12 cellular contexts compared by ENCODE assay signal in genomic region chr10:34721201-34721840, GRCh38.
DNase-seq lines count a peak whose midpoint lies in the region; ATAC-seq, FAIRE-seq and TF ChIP-seq lines count a peak whose summit lies in the region.
"Had no signal": no experiment of that assay in that cellular context is flagged by ENCODE, and none has a peak within 500 bp of the region (broad histone marks: within the 10 kb centered on the region; RNA-seq: fewer than 3 reads in every experiment).

No MANE protein-coding gene starts in this region.

- no peaks in the 10 kb centered on the region for H3K36me3 Mint-ChIP-seq in effector memory CD8-positive, alpha-beta T cell (ENCODE audit: insufficient read depth)

- H3K27ac ChIP-seq in SK-N-SH (ENCODE audit: low read depth in 2 of 2, low read length in 1 of 2): peak overlapping the region; percentile 44 to 73; a peak in 3 of 4 replicates
- H3K27ac ChIP-seq in smooth muscle cell (ENCODE audit: low read depth): peak overlapping the region; percentile 33
- H3K27ac ChIP-seq in prostate gland: no peak overlapping the region

- 41% methylated on average over 4 of the region's 5 CpGs for WGBS in SK-N-SH (ENCODE audit: low lambda C conversion rate)
- WGBS in smooth muscle cell (ENCODE audit: low lambda C conversion rate): 39% methylated on average over 5 of the region's 5 CpGs
- 77% methylated on average over 5 of the region's 5 CpGs for WGBS in prostate gland

- TF ChIP-seq CTCF in SK-N-SH (IDR thresholded peaks at IDR 0.05): no peak
- no peak for TF ChIP-seq CTCF in smooth muscle cell (IDR thresholded peaks at IDR 0.05; ENCODE audit: borderline replicate concordance, insufficient read depth, poor library complexity, severe bottlenecking)
- no peak for TF ChIP-seq CTCF in prostate gland (IDR thresholded peaks at IDR 0.05)

- H3K9me3 Mint-ChIP-seq in effector memory CD8-positive, alpha-beta T cell: no peaks in the 10 kb centered on the region

- no peak overlapping the region for H3K27ac Mint-ChIP-seq in effector memory CD8-positive, alpha-beta T cell

- peaks cover 14% of the 10 kb centered on the region for H3F3A ChIP-seq in SK-N-SH (replicated peaks; ENCODE audit: insufficient read depth)
- H3F3A ChIP-seq in smooth muscle cell (ENCODE audit: low read depth): no peaks in the 10 kb centered on the region

- H3K79me2 ChIP-seq in SK-N-SH (ENCODE audit: insufficient read depth) (peaks cover 72% of the 10 kb centered on the region), smooth muscle cell (ENCODE audit: low read depth) (peaks cover 37% of the 10 kb centered on the region)

- H3K9ac ChIP-seq in SK-N-SH: peak overlapping the region; percentile 7; the same call in 1 of the 2 replicates
- peak overlapping the region; percentile 7 for H3K9ac ChIP-seq in smooth muscle cell (ENCODE audit: low read depth)

- peak; percentile 47 for DNase-seq in H54 (ENCODE audit: insufficient read length, low spot score)
- DNase-seq in SK-N-SH: no peak
- peak; percentile 75 for DNase-seq in fibroblast of peridontal ligament (ENCODE audit: extremely low read depth)
- DNase-seq in smooth muscle cell (lab: John Stamatoyannopoulos, UW; ENCODE audit: unreplicated experiment): no peak
- DNase-seq in germinal center (ENCODE audit: low spot score): no peak
- DNase-seq in NCI-H69 (lab: John Stamatoyannopoulos, UW): no peak
- DNase-seq in effector memory CD8-positive, alpha-beta T cell: no peak
- DNase-seq in prostate gland (ENCODE audit: low spot score): no peak
- DNase-seq: activated CD4-positive, alpha-beta T cell treated with anti-CD3 and anti-CD28 coated beads, Interleukin-2, amount 50 U/mL, for 1 hour; glutamatergic neuron; NCI-H2029; stimulated activated naive CD8-positive, alpha-beta T cell treated with anti-CD3 and anti-CD28 coated beads, Interleukin-15, Interleukin-2, amounts not matched to agents 100 U/mL and 50 U/mL, for 24 hours had no signal

- no peak for TF ChIP-seq RAD21 in SK-N-SH (IDR thresholded peaks at IDR 0.05; ENCODE audit: low read length)

- H3K4me1 ChIP-seq in SK-N-SH (ENCODE audit: control insufficient read depth in 1 of 2, insufficient read depth in 2 of 2, low read depth in 1 of 2, low read length in 1 of 2): peaks cover 9 to 20% of the 10 kb centered on the region in 2 experiments; a peak in 3 of 4 replicates
- H3K4me1 ChIP-seq in smooth muscle cell (ENCODE audit: low read depth): peaks cover 10% of the 10 kb centered on the region
- no peaks in the 10 kb centered on the region for H3K4me1 ChIP-seq in prostate gland (replicated peaks)

- peak overlapping the region; percentile 53 for H3K4me2 ChIP-seq in SK-N-SH
- peak overlapping the region; percentile 78 for H3K4me2 ChIP-seq in smooth muscle cell

- intact Hi-C loops in prostate gland (cut with DNase I): loop anchor here (5.0 to 10.0 kb wide), 3 partner anchors 57 to 253 kb away; partner anchors contain the start of gene PARD3

- H3K27me3 ChIP-seq in SK-N-SH (ENCODE audit: insufficient read depth): no peaks in the 10 kb centered on the region
- H3K27me3 ChIP-seq in smooth muscle cell (ENCODE audit: low read depth): no peaks in the 10 kb centered on the region
- H3K27me3 ChIP-seq in prostate gland (replicated peaks; ENCODE audit: insufficient read depth): no peaks in the 10 kb centered on the region

- no peaks in the 10 kb centered on the region for H3K4me1 Mint-ChIP-seq in effector memory CD8-positive, alpha-beta T cell (ENCODE audit: low read depth in 2 of 2)

- H3K36me3 ChIP-seq in SK-N-SH (replicated peaks in 1 of 2; ENCODE audit: control insufficient read depth in 1 of 2, insufficient read depth in 2 of 2, low read length in 1 of 2): no peaks in the 10 kb centered on the region
- H3K36me3 ChIP-seq in smooth muscle cell (ENCODE audit: low read depth): no peaks in the 10 kb centered on the region
- H3K36me3 ChIP-seq in prostate gland: no peaks in the 10 kb centered on the region

- H3K9me3 ChIP-seq in SK-N-SH (no peaks in the 10 kb centered on the region), smooth muscle cell (replicated peaks; ENCODE audit: low read depth) (no peaks in the 10 kb centered on the region), prostate gland (no peaks in the 10 kb centered on the region)

- no peak overlapping the region for H2AFZ ChIP-seq in SK-N-SH (ENCODE audit: low read depth)
- no peak overlapping the region for H2AFZ ChIP-seq in smooth muscle cell (ENCODE audit: low read depth)

- FAIRE-seq in H54 (lab: Jason Lieb, UNC): peak; percentile 36

- POLR2A ChIA-PET in SK-N-SH (lab: Yijun Ruan, JAX): no interaction called here

- H3K27me3 Mint-ChIP-seq in effector memory CD8-positive, alpha-beta T cell: peaks cover 7 to 8% of the 10 kb centered on the region in 2 donors

- CTCF ChIA-PET in SK-N-SH (lab: Yijun Ruan, JAX): interaction anchor here (0.8 to 1.1 kb wide), 2 partner anchors 66 to 93 kb away, joined by 4 read pairs; partner anchors contain the start of gene PARD3

- H3K4me3 Mint-ChIP-seq in effector memory CD8-positive, alpha-beta T cell: no peak overlapping the region

- no peak for TF ChIP-seq EP300 in SK-N-SH (IDR thresholded peaks at IDR 0.05; ENCODE audit: borderline replicate concordance in 1 of 2, low read depth in 1 of 2, low read length in 1 of 2)

- H4K20me1 ChIP-seq in SK-N-SH (ENCODE audit: insufficient read depth): peaks cover 26% of the 10 kb centered on the region
- H4K20me1 ChIP-seq in smooth muscle cell (ENCODE audit: low read depth): peaks cover 90% of the 10 kb centered on the region

- ATAC-seq in effector memory CD8-positive, alpha-beta T cell (replicated peaks): no peak
- ATAC-seq: stimulated activated naive CD8-positive, alpha-beta T cell treated with anti-CD3 and anti-CD28 coated beads, Interleukin-15, Interleukin-2, amounts not matched to agents 100 U/mL and 50 U/mL, for 24 hours had no signal

- no peaks in the 10 kb centered on the region for H3K9me2 ChIP-seq in SK-N-SH

- TF ChIP-seq POLR2A in H54 (IDR thresholded peaks at IDR 0.05; ENCODE audit: low read depth, low read length): no peak
- TF ChIP-seq POLR2A in prostate gland (IDR thresholded peaks at IDR 0.05): no peak

- no peak overlapping the region; a peak in 1 of 4 replicates for H3K4me3 ChIP-seq in SK-N-SH (ENCODE audit: low read depth in 2 of 2, low read length in 1 of 2)
- H3K4me3 ChIP-seq in smooth muscle cell: no peak overlapping the region
- no peak overlapping the region for H3K4me3 ChIP-seq in prostate gland

TF ChIP-seq in SK-N-SH, 30 proteins besides CTCF, POLR2A, EP300 and RAD21:
- no peak for TF ChIP-seq GABPA (IDR thresholded peaks at IDR 0.05; ENCODE audit: low read depth)
- no peak for TF ChIP-seq JUND (IDR thresholded peaks at IDR 0.05)
- peak; percentile 35; the same call in 1 of the 2 replicates for TF ChIP-seq TCF12 (IDR thresholded peaks at IDR 0.05)
- TF ChIP-seq, protein P1, sequence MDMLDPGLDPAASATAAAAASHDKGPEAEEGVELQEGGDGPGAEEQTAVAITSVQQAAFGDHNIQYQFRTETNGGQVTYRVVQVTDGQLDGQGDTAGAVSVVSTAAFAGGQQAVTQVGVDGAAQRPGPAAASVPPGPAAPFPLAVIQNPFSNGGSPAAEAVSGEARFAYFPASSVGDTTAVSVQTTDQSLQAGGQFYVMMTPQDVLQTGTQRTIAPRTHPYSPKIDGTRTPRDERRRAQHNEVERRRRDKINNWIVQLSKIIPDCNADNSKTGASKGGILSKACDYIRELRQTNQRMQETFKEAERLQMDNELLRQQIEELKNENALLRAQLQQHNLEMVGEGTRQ (IDR thresholded peaks at IDR 0.05; ENCODE audit: borderline replicate concordance, low read depth, low read length): no peak
- 0 out of 2 replicates have a peak, but pooled peaks have one; percentile 12 for TF ChIP-seq POLR2AphosphoS5 (IDR thresholded peaks at IDR 0.05; ENCODE audit: low read depth, low read length)
TF ChIP-seq in SK-N-SH: peak in this region for 2.

Comparison
In these comparisons a context has a peak if more than half of its experiments do, and no peak if none do; other contexts are left out.
1. DNase-seq: peak in H54 (single experiment) and fibroblast of peridontal ligament (single experiment); none in SK-N-SH (single experiment), smooth muscle cell (single experiment), germinal center (single experiment), NCI-H69 (single experiment), effector memory CD8-positive, alpha-beta T cell (0 of 3) and prostate gland (single experiment).
2. H3K27ac ChIP-seq: peak in SK-N-SH (2 of 2) and smooth muscle cell (single experiment); none in prostate gland (0 of 2).